In genomic region chr5:168637281-168637680, GRCh38 we compare ENCODE assay signal across 25 cellular contexts.
"Had no signal": no experiment of that assay in that cellular context is flagged by ENCODE, and none has a peak within 500 bp of the region (broad histone marks: within the 10 kb centered on the region; RNA-seq: fewer than 3 reads in every experiment).

No MANE protein-coding gene starts in this region.

- FAIRE-seq: HepG2 had no signal

- DNase-seq: IMR-90, Karpas-422, KG1, MG63, NCI-H1092, NCI-H1105 treated with DMSO at 0.1 percent for 48 hours, NCI-H1417 treated with DMSO at 0.1 percent for 48 hours, NCI-H146, NCI-H1694 treated with DMSO at 0.1 percent for 48 hours, NCI-H1930, NCI-H2081, NCI-H2107, NCI-H2171, NCI-H226, NCI-H446, NCI-H510A, NCI-H524 treated with DMSO at 0.1 percent for 48 hours, NCI-H69, NCI-H774, OCI-M1, PC-9, Peyer's patch, SHP77 treated with DMSO at 0.1 percent for 48 hours, SJCRH30 had no signal

- H3K4me3 ChIP-seq: MG63, PC-9, Peyer's patch, SJCRH30 had no signal

- H3K9me3 ChIP-seq: Peyer's patch, SJCRH30 had no signal

- H3K4me1 ChIP-seq: Peyer's patch, SJCRH30 had no signal

- H3K27me3 ChIP-seq: Peyer's patch, SJCRH30 had no signal

- H3K36me3 ChIP-seq: MG63, Peyer's patch, SJCRH30 had no signal

- H3K27ac ChIP-seq: PC-9, Peyer's patch, SJCRH30 had no signal
